In genomic region chr20:45405566-45406259, GRCh38 we compare ENCODE assay signal across 8 cellular contexts. TPM values are rescaled to one million over a fixed set of nuclear protein-coding genes. Genes with fewer than 3 reads are reported as not detected.
DNase-seq lines count a peak whose midpoint lies in the region; ATAC-seq and TF ChIP-seq lines count a peak whose summit lies in the region.

No MANE protein-coding gene starts in this region.

- H3K36me3 ChIP-seq in right lobe of liver (peaks cover 0 to 3% (median 0%) of the 10 kb centered on the region in 4 donors), thymus (ENCODE audit: control insufficient read depth, insufficient read depth) (no peaks in the 10 kb centered on the region)

- no peaks in the 10 kb centered on the region for H3K9me3 ChIP-seq in right lobe of liver
- H3K9me3 ChIP-seq in thymus (ENCODE audit: control insufficient read depth): peaks cover 2% of the 10 kb centered on the region

- H3K4me3 ChIP-seq in NB4 (ENCODE audit: low read depth, low read length) (peak overlapping the region; percentile 51), right lobe of liver (peak overlapping the region; percentile 65 to 73 (median 66)), thymus (ENCODE audit: low read length) (peak overlapping the region; percentile 77)

- H3K27ac ChIP-seq in right lobe of liver (peak overlapping the region in 2 of 3 donors; percentile 28 to 40), thymus (ENCODE audit: low read depth) (peak overlapping the region; percentile 82)

- TF ChIP-seq POLR2A in NB4 (IDR thresholded peaks at IDR 0.05; ENCODE audit: extremely low read depth, insufficient read length) (no peak), right lobe of liver (IDR thresholded peaks at IDR 0.05) (no peak)

- ATAC-seq in right lobe of liver (peak; percentile 14 to 34 (median 24)), GM21619 (IDR thresholded peaks at IDR 0.05; ENCODE audit: unreplicated experiment) (no peak)

- intact Hi-C loops in right lobe of liver (cut with DNase I): no loop called here

- 22% methylated on average over 8 of the region's 49 CpGs for WGBS in right lobe of liver (ENCODE audit: insufficient coverage, low coverage, low lambda C conversion rate, missing lambda C conversion rate)
- 3% methylated on average over 49 of the region's 49 CpGs for WGBS in thymus

- TF ChIP-seq CTCF in NB4 (IDR thresholded peaks at IDR 0.05; ENCODE audit: low read depth, low read length): no peak
- no peak for TF ChIP-seq CTCF in right lobe of liver (IDR thresholded peaks at IDR 0.05)

- H3K27me3 ChIP-seq in right lobe of liver (no peaks in the 10 kb centered on the region), thymus (ENCODE audit: control insufficient read depth, insufficient read depth) (peaks cover 11% of the 10 kb centered on the region)

- H3K4me1 ChIP-seq in right lobe of liver (peaks cover 0 to 9% (median 0%) of the 10 kb centered on the region in 4 donors), thymus (ENCODE audit: control insufficient read depth, insufficient read depth, low read length) (peaks cover 4% of the 10 kb centered on the region)

- DNase-seq in ELR (ENCODE audit: low read depth) (peak; percentile 67), NB4 (ENCODE audit: low read depth) (no peak), cerebellar cortex (ENCODE audit: low spot score) (peak; percentile 31), right lobe of liver (peak in 1 of 3 donors; percentile 31), NCI-H1417 treated with DMSO at 0.1 percent for 48 hours (lab: John Stamatoyannopoulos, UW) (no peak)
- no peak for DNase-seq in stimulated activated CD4-positive, alpha-beta T cell treated with anti-CD3 and anti-CD28 coated beads, Interleukin-12 subunit alpha, Interleukin-12 subunit beta, amount 100 ng/mL, for 4 hours

RNA-seq across cellular contexts. Expression of gene DBNDD2, which starts 2.4 kb away (rescaled TPM):
- 1 to 10 TPM; 2.3 to 5.3 (median 3.3) TPM for total RNA-seq in right lobe of liver
- 54.2 TPM for polyA plus RNA-seq in thymus

RNA-seq across cellular contexts. Expression of gene PIGT, which starts 10.2 kb away (rescaled TPM):
- 10 to 100 TPM; 35.7 to 58.4 (median 40.5) TPM for total RNA-seq in right lobe of liver
- polyA plus RNA-seq in thymus: 52.6 TPM

RNA-seq across cellular contexts. Expression of gene TP53TG5, which starts 27.6 kb away (rescaled TPM):
- not detected for total RNA-seq in right lobe of liver
- polyA plus RNA-seq in thymus: 0.27 TPM

RNA-seq across cellular contexts. Expression of gene SYS1, which starts 42.8 kb away (rescaled TPM):
- total RNA-seq in right lobe of liver: 10 to 100 TPM; 16.6 to 26.2 (median 20.8) TPM
- 19.7 TPM for polyA plus RNA-seq in thymus

RNA-seq across cellular contexts. Expression of gene SDC4, which starts 57.5 kb away (rescaled TPM):
- total RNA-seq in right lobe of liver: 100 to 1,000 TPM in 4 of 6 experiments, 10 to 100 TPM in 2; 84.3 to 373 (median 116) TPM
- 18.9 TPM for polyA plus RNA-seq in thymus

Comparison
In these comparisons a context has a peak if more than half of its experiments do, and no peak if none do; other contexts are left out.
1. DNase-seq: peak in ELR (single experiment) and cerebellar cortex (single experiment); none in NB4 (single experiment), stimulated activated CD4-positive, alpha-beta T cell treated with anti-CD3 and anti-CD28 coated beads, Interleukin-12 subunit alpha, Interleukin-12 subunit beta, amount 100 ng/mL, for 4 hours (single experiment) and NCI-H1417 treated with DMSO at 0.1 percent for 48 hours (single experiment).
2. Peak in every context shown above with its lines, with median percentiles within 50 percentile points of each other: H3K4me3 ChIP-seq.